In genomic region chr4:1745697-1746096, GRCh38 we compare ENCODE assay signal across 1 cellular context.
TF ChIP-seq lines count a peak whose summit lies in the region.

No MANE protein-coding gene starts in this region.

TF ChIP-seq in WTC11, 78 proteins besides CTCF, POLR2A, EP300 and RAD21 (continued from another document):
- TF ChIP-seq ZNF281 (CRISPR knock-in tag; IDR thresholded peaks at IDR 0.05) = no peak
- no peak for TF ChIP-seq RORB (CRISPR knock-in tag; IDR thresholded peaks at IDR 0.05)
